Comparison of ENCODE assay signal across 1 cellular context in genomic region chr17:8018436-8018835, GRCh38.
TF ChIP-seq lines count a peak whose summit lies in the region.

No MANE protein-coding gene starts in this region.

TF ChIP-seq in GM23338, 12 proteins besides CTCF, POLR2A, EP300 and RAD21 (continued from another document):
- no peak for TF ChIP-seq ZNF462 (CRISPR knock-in tag; IDR thresholded peaks at IDR 0.05)
- TF ChIP-seq REST (IDR thresholded peaks at IDR 0.05; ENCODE audit: unreplicated experiment): no peak
- TF ChIP-seq STAT1 (IDR thresholded peaks at IDR 0.05; ENCODE audit: unreplicated experiment): no peak
